18 cellular contexts compared by ENCODE assay signal in the genomic region with DNA sequence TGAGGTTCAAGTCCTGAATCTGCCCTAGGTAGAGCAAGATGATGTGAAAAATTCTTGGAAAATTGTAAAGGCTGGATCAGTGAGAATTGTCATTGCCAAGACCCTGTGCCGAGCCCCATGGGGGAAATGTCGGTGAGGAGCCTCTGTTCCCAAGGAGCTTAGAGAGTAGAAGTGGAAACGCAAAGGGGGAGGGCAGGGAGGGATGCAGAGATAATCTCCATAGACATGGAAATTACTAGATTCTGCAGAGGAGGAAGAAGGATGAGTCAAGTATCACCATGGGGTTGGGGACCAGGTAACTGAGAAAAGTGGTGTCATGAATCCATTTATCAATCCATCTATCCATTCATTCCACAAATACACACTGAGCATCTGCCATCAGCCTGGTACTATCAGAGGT.
"Had no signal": no experiment of that assay in that cellular context is flagged by ENCODE, and none has a peak within 500 bp of the region (broad histone marks: within the 10 kb centered on the region; RNA-seq: fewer than 3 reads in every experiment).

No MANE protein-coding gene starts in this region.

- DNase-seq: activated CD4-positive, alpha-beta T cell treated with anti-CD3 and anti-CD28 coated beads for 1 hour; activated CD8-positive, alpha-beta memory T cell treated with anti-CD3 and anti-CD28 coated beads, Interleukin-2, amount 50 U/mL, for 4 hours; activated naive CD4-positive, alpha-beta T cell; activated T-cell treated with anti-CD3 and anti-CD28 coated beads, Interleukin-2, amount 50 U/mL, for 4 hours; anterior cingulate cortex; dermis blood vessel endothelial cell; effector CD4-positive, alpha-beta T cell; gastrocnemius medialis; left cardiac atrium; mammary epithelial cell; right cardiac atrium; stimulated activated naive CD4-positive, alpha-beta T cell treated with Interleukin-2 at 50 U/mL for 16 hours; T-helper 9 cell had no signal

- H3K79me2 ChIP-seq: hepatocyte, parathyroid adenoma had no signal

- H3K36me3 ChIP-seq: gastrocnemius medialis, tibial nerve had no signal

- H3K4me3 Mint-ChIP-seq: activated naive CD8-positive, alpha-beta T cell; activated T-cell treated with anti-CD3 and anti-CD28 coated beads, Interleukin-2, amount 50 U/mL, for 4 hours; central memory CD8-positive, alpha-beta T cell had no signal

- H3K27ac Mint-ChIP-seq: activated naive CD8-positive, alpha-beta T cell had no signal

- H3K4me2 ChIP-seq: hepatocyte had no signal

- H3K27me3 Mint-ChIP-seq: activated naive CD8-positive, alpha-beta T cell; central memory CD8-positive, alpha-beta T cell had no signal

- H3K27ac ChIP-seq: gastrocnemius medialis, hepatocyte, parathyroid adenoma, tibial nerve had no signal

- H3K4me1 ChIP-seq: gastrocnemius medialis, parathyroid adenoma, tibial nerve had no signal

- H3K4me3 ChIP-seq: gastrocnemius medialis, hepatocyte, tibial nerve had no signal

- H3K27me3 ChIP-seq: gastrocnemius medialis, tibial nerve had no signal

- H2AFZ ChIP-seq: hepatocyte, parathyroid adenoma had no signal

- ATAC-seq: gastrocnemius medialis, left cardiac atrium had no signal

- H3K9me3 Mint-ChIP-seq: activated T-cell treated with anti-CD3 and anti-CD28 coated beads, Interleukin-2, amount 50 U/mL, for 4 hours; central memory CD8-positive, alpha-beta T cell had no signal
